1 cellular context compared by ENCODE assay signal in genomic region chrX:92283298-92283697, GRCh38.
TF ChIP-seq lines count a peak whose summit lies in the region.

No MANE protein-coding gene starts in this region.

TF ChIP-seq in IMR-90, 13 proteins besides CTCF, POLR2A, EP300 and RAD21:
- TF ChIP-seq USF2 (IDR thresholded peaks at IDR 0.05; ENCODE audit: low read depth, low read length) (no peak), CHD1 (IDR thresholded peaks at IDR 0.05; ENCODE audit: low read depth, low read length) (no peak), MAFK (IDR thresholded peaks at IDR 0.05; ENCODE audit: low read depth, low read length) (peak; percentile 89), SMC3 (IDR thresholded peaks at IDR 0.05; ENCODE audit: low read depth, low read length) (no peak), MXI1 (IDR thresholded peaks at IDR 0.05; ENCODE audit: borderline replicate concordance, low read depth, low read length) (no peak), RCOR1 (IDR thresholded peaks at IDR 0.05; ENCODE audit: insufficient replicate concordance, low read length) (no peak)
TF ChIP-seq in IMR-90: peak in this region for 1.
